26 cellular contexts compared by ENCODE assay signal in genomic region chr11:113715273-113715672, GRCh38. TPM values are rescaled to one million over a fixed set of nuclear protein-coding genes. Genes with fewer than 3 reads are reported as not detected.
"Had no signal": no experiment of that assay in that cellular context is flagged by ENCODE, and none has a peak within 500 bp of the region (broad histone marks: within the 10 kb centered on the region; RNA-seq: fewer than 3 reads in every experiment).

No MANE protein-coding gene starts in this region.

- H3K4me3 ChIP-seq: esophagus squamous epithelium, lung, pancreas, right lobe of liver, smooth muscle cell, stomach, transverse colon, upper lobe of right lung, uterus had no signal

- DNase-seq: cerebellar nuclear complex; effector CD8-positive, alpha-beta T cell; esophagus squamous epithelium; foreskin melanocyte; immature natural killer cell; islet precursor cell; kidney glomerular epithelial cell; pancreas; right lobe of liver; stimulated activated CD4-positive, alpha-beta T cell treated with anti-CD3 and anti-CD28 coated beads, Interleukin-12 subunit alpha, Interleukin-12 subunit beta, amount 100 ng/mL, for 4 hours; stimulated activated CD4-positive, alpha-beta T cell treated with anti-CD3 and anti-CD28 coated beads, Interleukin-1b, Interleukin-23, amount 100 ng/mL, for 48 hours; stimulated activated CD4-positive, alpha-beta T cell treated with anti-CD3 and anti-CD28 coated beads, Interleukin-4, amount 100 ng/mL, for 24 hours; stimulated activated naive CD4-positive, alpha-beta T cell treated with Interleukin-2 at 50 U/mL for 16 hours; stomach; transverse colon; upper lobe of right lung; uterus had no signal

- H3K9me3 ChIP-seq: esophagus squamous epithelium, neutrophil, pancreas, right lobe of liver, transverse colon, upper lobe of right lung had no signal

- H3K27ac ChIP-seq: esophagus squamous epithelium, neutrophil, pancreas, right lobe of liver, stomach, transverse colon, upper lobe of right lung, uterus had no signal

- H3K4me1 ChIP-seq: esophagus squamous epithelium, pancreas, right lobe of liver, stomach, transverse colon, upper lobe of right lung, uterus had no signal

- H3K4me2 ChIP-seq: smooth muscle cell had no signal

- H3K27me3 ChIP-seq: esophagus squamous epithelium, neutrophil, pancreas, right lobe of liver, stomach, transverse colon, upper lobe of right lung, uterus had no signal

- ATAC-seq: left lobe of liver; natural killer cell treated with Interleukin-12 subunit alpha and Interleukin-12 subunit beta and Interleukin-15 and Interleukin-18, amount 100 ng/mL, for 72 hours; pancreas; right lobe of liver; stimulated activated effector memory CD8-positive, alpha-beta T cell treated with anti-CD3 and anti-CD28 coated beads, Interleukin-12 subunit alpha, Interleukin-12 subunit beta, amount 100 ng/mL, for 72 hours; upper lobe of right lung had no signal

- H3K36me3 ChIP-seq: neutrophil, pancreas, right lobe of liver, transverse colon, upper lobe of right lung, uterus had no signal

- FAIRE-seq: colon, endothelial cell of umbilical vein, pancreas had no signal

RNA-seq across cellular contexts. Expression of gene TMPRSS5, which starts 9.2 kb away (rescaled TPM):
- total RNA-seq: mononuclear cell, smooth muscle cell had no signal
- polyA plus RNA-seq: immature natural killer cell had no signal
